ENCODE assay signal across 11 cellular contexts in genomic region chr18:76564117-76564516, GRCh38.
DNase-seq lines count a peak whose midpoint lies in the region; TF ChIP-seq lines count a peak whose summit lies in the region.
"Had no signal": no experiment of that assay in that cellular context is flagged by ENCODE, and none has a peak within 500 bp of the region (broad histone marks: within the 10 kb centered on the region; RNA-seq: fewer than 3 reads in every experiment).

No MANE protein-coding gene starts in this region.

- peak overlapping the region in 18 of 21 experiments; percentile 25 to 80 (median 58) for H3K27ac ChIP-seq in skin epidermis

- DNase-seq in H4 (ENCODE audit: low spot score) (peak; percentile 31), RKO (ENCODE audit: low spot score) (peak; percentile 47), fibroblast of the aortic adventitia (ENCODE audit: low read depth) (peak; percentile 51), NCI-H1092 treated with DMSO at 0.1 percent for 48 hours (lab: John Stamatoyannopoulos, UW) (no peak), NCI-H82 (lab: John Stamatoyannopoulos, UW) (no peak)
- no peak for DNase-seq in activated effector memory CD4-positive, alpha-beta T cell treated with Interleukin-2 at 50 U/mL for 16 hours
- no peak for DNase-seq in activated CD8-positive, alpha-beta memory T cell treated with anti-CD3 and anti-CD28 coated beads for 24 hours
- DNase-seq: activated naive CD4-positive, alpha-beta T cell treated with anti-CD3 and anti-CD28 coated beads, Interleukin-2, amount 10 ng/mL, durations not matched to agents 7 days and 5 days; foreskin melanocyte; NCI-H748 treated with DMSO at 0.1 percent for 48 hours had no signal

- H3K4me3 ChIP-seq in fibroblast of the aortic adventitia (ENCODE audit: low read depth, low read length) = no peak overlapping the region
- no peak overlapping the region for H3K4me3 ChIP-seq in skin epidermis

- no peak for TF ChIP-seq CTCF in fibroblast of the aortic adventitia (IDR thresholded peaks at IDR 0.05; ENCODE audit: insufficient read depth, low read length)

Comparison
In these comparisons a context has a peak if more than half of its experiments do, and no peak if none do; other contexts are left out.
1. DNase-seq: peak in H4 (single experiment), RKO (single experiment) and fibroblast of the aortic adventitia (single experiment); none in activated effector memory CD4-positive, alpha-beta T cell treated with Interleukin-2 at 50 U/mL for 16 hours (single experiment), NCI-H1092 treated with DMSO at 0.1 percent for 48 hours (single experiment), NCI-H82 (single experiment) and activated CD8-positive, alpha-beta memory T cell treated with anti-CD3 and anti-CD28 coated beads for 24 hours (single experiment).